ENCODE assay signal across 8 cellular contexts in the genomic region with DNA sequence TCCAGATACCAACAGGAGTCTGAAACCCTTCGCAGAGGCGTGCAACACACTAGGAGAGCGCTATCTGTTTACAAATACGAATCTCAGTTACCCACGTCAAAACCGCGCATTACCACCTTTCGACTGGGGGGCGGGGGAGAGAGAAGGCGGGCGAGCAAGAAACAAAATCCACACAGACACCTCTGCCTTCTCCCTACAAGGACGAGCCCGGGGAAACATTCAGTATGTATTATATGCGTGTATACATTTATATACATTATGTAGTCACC. TPM values are rescaled to one million over a fixed set of nuclear protein-coding genes. Genes with fewer than 3 reads are reported as not detected.
DNase-seq lines count a peak whose midpoint lies in the region; ATAC-seq and TF ChIP-seq lines count a peak whose summit lies in the region.

No MANE protein-coding gene starts in this region.

- POLR2A ChIA-PET in activated CD8-positive, alpha-beta T cell treated with anti-CD3 and anti-CD28 coated beads for 36 hours (lab: Charles Lee): interaction anchor here (1.2 to 2.3 kb wide), 6 partner anchors 29 to 148 kb away, joined by 3 to 20 read pairs (median 5); partner anchors contain the start of genes ORC1, PRPF38A and SHISAL2A

- no peak overlapping the region for H3K27ac Mint-ChIP-seq in activated CD8-positive, alpha-beta T cell treated with anti-CD3 and anti-CD28 coated beads for 36 hours
- H3K27ac Mint-ChIP-seq in endothelial cell (ENCODE audit: unreplicated experiment): no peak overlapping the region
- no peak overlapping the region for H3K27ac Mint-ChIP-seq in stimulated activated effector memory CD8-positive, alpha-beta T cell treated with anti-CD3 and anti-CD28 coated beads, Interleukin-12 subunit alpha, Interleukin-12 subunit beta, amount 100 ng/mL, for 72 hours

- no peaks in the 10 kb centered on the region for H3K9me3 ChIP-seq in ES-I3 (ENCODE audit: control insufficient read depth, insufficient read depth, low read length)

- H3K4me1 ChIP-seq in ES-I3 (ENCODE audit: insufficient read depth, low read length): peaks cover 19% of the 10 kb centered on the region

- peaks cover 6% of the 10 kb centered on the region for H3K36me3 Mint-ChIP-seq in activated CD8-positive, alpha-beta T cell treated with anti-CD3 and anti-CD28 coated beads for 36 hours (ENCODE audit: low read depth)
- H3K36me3 Mint-ChIP-seq in endothelial cell (ENCODE audit: low read depth, unreplicated experiment): no peaks in the 10 kb centered on the region
- peaks cover 4% of the 10 kb centered on the region for H3K36me3 Mint-ChIP-seq in stimulated activated effector memory CD8-positive, alpha-beta T cell treated with anti-CD3 and anti-CD28 coated beads, Interleukin-12 subunit alpha, Interleukin-12 subunit beta, amount 100 ng/mL, for 72 hours

- CTCF ChIA-PET in activated CD8-positive, alpha-beta T cell treated with anti-CD3 and anti-CD28 coated beads for 36 hours (lab: Charles Lee): interaction anchor here (1.5 kb wide), 1 partner anchor 49 kb away, joined by 4 read pairs; no protein-coding TSS in a partner anchor

- peak; percentile 66 for DNase-seq in NCI-H526 treated with DMSO at 0.1 percent for 48 hours (lab: John Stamatoyannopoulos, UW)
- peak; percentile 89 for DNase-seq in activated CD8-positive, alpha-beta T cell treated with anti-CD3 and anti-CD28 coated beads for 36 hours
- DNase-seq in endothelial cell (ENCODE audit: low spot score): peak; percentile 33
- DNase-seq in myocyte (ENCODE audit: low read depth): peak; percentile 31
- DNase-seq in stimulated activated effector memory CD8-positive, alpha-beta T cell treated with anti-CD3 and anti-CD28 coated beads, Interleukin-12 subunit alpha, Interleukin-12 subunit beta, amount 100 ng/mL, for 72 hours (ENCODE audit: low spot score in 2 of 2): peak; percentile 38 to 76

- H3K4me3 Mint-ChIP-seq in activated CD8-positive, alpha-beta T cell treated with anti-CD3 and anti-CD28 coated beads for 36 hours: no peak overlapping the region
- no peak overlapping the region for H3K4me3 Mint-ChIP-seq in endothelial cell (ENCODE audit: unreplicated experiment)
- no peak overlapping the region for H3K4me3 Mint-ChIP-seq in stimulated activated effector memory CD8-positive, alpha-beta T cell treated with anti-CD3 and anti-CD28 coated beads, Interleukin-12 subunit alpha, Interleukin-12 subunit beta, amount 100 ng/mL, for 72 hours

- ATAC-seq in HG02642 (IDR thresholded peaks at IDR 0.05; ENCODE audit: poor library complexity, unreplicated experiment) (peak; percentile 29), HG03097 (IDR thresholded peaks at IDR 0.05; ENCODE audit: low FRiP score, unreplicated experiment) (no peak)
- ATAC-seq in activated CD8-positive, alpha-beta T cell treated with anti-CD3 and anti-CD28 coated beads for 36 hours: peak; percentile 22
- ATAC-seq in stimulated activated effector memory CD8-positive, alpha-beta T cell treated with anti-CD3 and anti-CD28 coated beads, Interleukin-12 subunit alpha, Interleukin-12 subunit beta, amount 100 ng/mL, for 72 hours: peak; percentile 60

- no peak for TF ChIP-seq CTCF in activated CD8-positive, alpha-beta T cell treated with anti-CD3 and anti-CD28 coated beads for 36 hours (IDR thresholded peaks at IDR 0.05)
- TF ChIP-seq CTCF in endothelial cell (IDR thresholded peaks at IDR 0.05; ENCODE audit: unreplicated experiment): no peak

- intact Hi-C loops in activated CD8-positive, alpha-beta T cell treated with anti-CD3 and anti-CD28 coated beads for 36 hours (cut with micrococcal nuclease): loop anchor here (5.0 to 10.0 kb wide), 2 partner anchors 85 to 127 kb away; no protein-coding TSS in a partner anchor

- no peaks in the 10 kb centered on the region for H3K36me3 ChIP-seq in ES-I3 (ENCODE audit: insufficient read depth, low read length)

- peak overlapping the region; percentile 95 for H3K9ac ChIP-seq in ES-I3 (ENCODE audit: low read depth, low read length)

- H3K27me3 Mint-ChIP-seq in activated CD8-positive, alpha-beta T cell treated with anti-CD3 and anti-CD28 coated beads for 36 hours: no peaks in the 10 kb centered on the region
- peaks cover 2% of the 10 kb centered on the region for H3K27me3 Mint-ChIP-seq in endothelial cell (ENCODE audit: unreplicated experiment)

- no peaks in the 10 kb centered on the region for H3K9me3 Mint-ChIP-seq in activated CD8-positive, alpha-beta T cell treated with anti-CD3 and anti-CD28 coated beads for 36 hours
- no peaks in the 10 kb centered on the region for H3K9me3 Mint-ChIP-seq in endothelial cell (ENCODE audit: unreplicated experiment)
- no peaks in the 10 kb centered on the region for H3K9me3 Mint-ChIP-seq in stimulated activated effector memory CD8-positive, alpha-beta T cell treated with anti-CD3 and anti-CD28 coated beads, Interleukin-12 subunit alpha, Interleukin-12 subunit beta, amount 100 ng/mL, for 72 hours

- peaks cover 43% of the 10 kb centered on the region for H3K4me1 Mint-ChIP-seq in activated CD8-positive, alpha-beta T cell treated with anti-CD3 and anti-CD28 coated beads for 36 hours (ENCODE audit: low read depth)
- peaks cover 25% of the 10 kb centered on the region for H3K4me1 Mint-ChIP-seq in endothelial cell (ENCODE audit: unreplicated experiment)
- peaks cover 28% of the 10 kb centered on the region for H3K4me1 Mint-ChIP-seq in stimulated activated effector memory CD8-positive, alpha-beta T cell treated with anti-CD3 and anti-CD28 coated beads, Interleukin-12 subunit alpha, Interleukin-12 subunit beta, amount 100 ng/mL, for 72 hours

RNA-seq across cellular contexts. Expression of gene TUT4, which starts 0.7 kb away (rescaled TPM):
- 10 to 100 TPM; 51.6 to 59.0 TPM for total RNA-seq in activated CD8-positive, alpha-beta T cell treated with anti-CD3 and anti-CD28 coated beads for 36 hours
- 78.5 TPM for total RNA-seq in endothelial cell (ENCODE audit: unreplicated experiment)
- total RNA-seq in myocyte: 30.9 and 66.6 TPM in 2 replicates
- 18.8 TPM for polyA plus RNA-seq in myocyte (2012)

RNA-seq across cellular contexts. Expression of gene GPX7, which starts 50.0 kb away (rescaled TPM):
- total RNA-seq in activated CD8-positive, alpha-beta T cell treated with anti-CD3 and anti-CD28 coated beads for 36 hours: 10 to 100 TPM; 21.5 TPM
- 59.4 TPM for total RNA-seq in endothelial cell (ENCODE audit: unreplicated experiment)
- 33.8 and 103 TPM in 2 replicates for total RNA-seq in myocyte
- 30.2 TPM for polyA plus RNA-seq in myocyte (2012)

Comparison
In these comparisons a context has a peak if more than half of its experiments do, and no peak if none do; other contexts are left out.
1. DNase-seq: peak in every context shown above with its lines; median percentile 89 in activated CD8-positive, alpha-beta T cell treated with anti-CD3 and anti-CD28 coated beads for 36 hours; 66 in NCI-H526 treated with DMSO at 0.1 percent for 48 hours; 57 in stimulated activated effector memory CD8-positive, alpha-beta T cell treated with anti-CD3 and anti-CD28 coated beads, Interleukin-12 subunit alpha, Interleukin-12 subunit beta, amount 100 ng/mL, for 72 hours; 33 in endothelial cell; 31 in myocyte.